8 cellular contexts compared by ENCODE assay signal in genomic region chr14:73760598-73761586, GRCh38. TPM values are rescaled to one million over a fixed set of nuclear protein-coding genes. Genes with fewer than 3 reads are reported as not detected.
DNase-seq lines count a peak whose midpoint lies in the region; ATAC-seq and TF ChIP-seq lines count a peak whose summit lies in the region.

No MANE protein-coding gene starts in this region.

- H3K36me3 Mint-ChIP-seq in stimulated activated effector memory CD8-positive, alpha-beta T cell treated with anti-CD3 and anti-CD28 coated beads, Interleukin-12 subunit alpha, Interleukin-12 subunit beta, amount 100 ng/mL, for 72 hours: peaks cover 44% of the 10 kb centered on the region

- TF ChIP-seq CTCF in RWPE2 (IDR thresholded peaks at IDR 0.05; ENCODE audit: poor library complexity, severe bottlenecking): no peak
- no peak for TF ChIP-seq CTCF in fibroblast of villous mesenchyme (IDR thresholded peaks at IDR 0.05; ENCODE audit: insufficient read depth, low read depth, low read length)

- peak overlapping the region; percentile 83 for H3K4me3 Mint-ChIP-seq in stimulated activated effector memory CD8-positive, alpha-beta T cell treated with anti-CD3 and anti-CD28 coated beads, Interleukin-12 subunit alpha, Interleukin-12 subunit beta, amount 100 ng/mL, for 72 hours

- peak overlapping the region; percentile 99 for H3K27ac ChIP-seq in RWPE2 (ENCODE audit: poor library complexity, severe bottlenecking)

- H3K9me3 Mint-ChIP-seq in stimulated activated effector memory CD8-positive, alpha-beta T cell treated with anti-CD3 and anti-CD28 coated beads, Interleukin-12 subunit alpha, Interleukin-12 subunit beta, amount 100 ng/mL, for 72 hours: no peaks in the 10 kb centered on the region

- peak overlapping the region; percentile 86 for H3K27ac Mint-ChIP-seq in stimulated activated effector memory CD8-positive, alpha-beta T cell treated with anti-CD3 and anti-CD28 coated beads, Interleukin-12 subunit alpha, Interleukin-12 subunit beta, amount 100 ng/mL, for 72 hours

- no peak; the same call in 2 of the 3 replicates for ATAC-seq in RWPE2 (ENCODE audit: low read depth)
- ATAC-seq in stimulated activated effector memory CD8-positive, alpha-beta T cell treated with anti-CD3 and anti-CD28 coated beads, Interleukin-12 subunit alpha, Interleukin-12 subunit beta, amount 100 ng/mL, for 72 hours: no peak
- ATAC-seq in HG03045 (IDR thresholded peaks at IDR 0.05; ENCODE audit: unreplicated experiment): no peak
- no peak for ATAC-seq in HG02610 (IDR thresholded peaks at IDR 0.05; ENCODE audit: unreplicated experiment)

- H3K36me3 ChIP-seq in RWPE2 (ENCODE audit: low read depth): 0 out of 2 replicates have a peak, but pooled peaks cover 4% of the 10 kb centered on the region

- DNase-seq in NCI-H2196 (lab: John Stamatoyannopoulos, UW; ENCODE audit: unreplicated experiment) (peak; percentile 25), NCI-H2196 treated with DMSO at 0.1 percent for 48 hours (lab: John Stamatoyannopoulos, UW; ENCODE audit: unreplicated experiment) (no peak), RWPE2 (ENCODE audit: low spot score) (no peak), fibroblast of villous mesenchyme (ENCODE audit: low read depth) (no peak), NCI-H146 treated with DMSO at 0.1 percent for 48 hours (lab: John Stamatoyannopoulos, UW; ENCODE audit: unreplicated experiment) (no peak)
- DNase-seq in stimulated activated effector memory CD8-positive, alpha-beta T cell treated with anti-CD3 and anti-CD28 coated beads, Interleukin-12 subunit alpha, Interleukin-12 subunit beta, amount 100 ng/mL, for 72 hours (ENCODE audit: low spot score in 2 of 2): no peak

- H3K4me1 ChIP-seq in RWPE2 (ENCODE audit: insufficient read depth, poor library complexity, severe bottlenecking): peaks cover 35% of the 10 kb centered on the region

- no peaks in the 10 kb centered on the region for H3K27me3 ChIP-seq in RWPE2 (ENCODE audit: insufficient read depth, poor library complexity, severe bottlenecking)

- H3K4me3 ChIP-seq in RWPE2 (ENCODE audit: severe bottlenecking) (peak overlapping the region; percentile 78), fibroblast of villous mesenchyme (ENCODE audit: low read depth, low read length) (peak overlapping the region; percentile 48)

- H3K9me3 ChIP-seq in RWPE2 (ENCODE audit: severe bottlenecking): no peaks in the 10 kb centered on the region

- peaks cover 84% of the 10 kb centered on the region for H3K4me1 Mint-ChIP-seq in stimulated activated effector memory CD8-positive, alpha-beta T cell treated with anti-CD3 and anti-CD28 coated beads, Interleukin-12 subunit alpha, Interleukin-12 subunit beta, amount 100 ng/mL, for 72 hours

RNA-seq across cellular contexts. Expression of gene PNMA1, which starts 46.7 kb away (rescaled TPM):
- total RNA-seq in fibroblast of villous mesenchyme: 29.6 and 31.1 TPM in 2 replicates
